ENCODE assay signal across 1 cellular context in genomic region chr11:101880208-101880607, GRCh38.
TF ChIP-seq lines count a peak whose summit lies in the region.

No MANE protein-coding gene starts in this region.

TF ChIP-seq in GM23338, 12 proteins besides CTCF, POLR2A, EP300 and RAD21 (continued from another document):
- TF ChIP-seq ZNF462 (CRISPR knock-in tag; IDR thresholded peaks at IDR 0.05) (no peak), ZNF114 (CRISPR knock-in tag; IDR thresholded peaks at IDR 0.05) (no peak)
